ENCODE assay signal across 19 cellular contexts in the genomic region with DNA sequence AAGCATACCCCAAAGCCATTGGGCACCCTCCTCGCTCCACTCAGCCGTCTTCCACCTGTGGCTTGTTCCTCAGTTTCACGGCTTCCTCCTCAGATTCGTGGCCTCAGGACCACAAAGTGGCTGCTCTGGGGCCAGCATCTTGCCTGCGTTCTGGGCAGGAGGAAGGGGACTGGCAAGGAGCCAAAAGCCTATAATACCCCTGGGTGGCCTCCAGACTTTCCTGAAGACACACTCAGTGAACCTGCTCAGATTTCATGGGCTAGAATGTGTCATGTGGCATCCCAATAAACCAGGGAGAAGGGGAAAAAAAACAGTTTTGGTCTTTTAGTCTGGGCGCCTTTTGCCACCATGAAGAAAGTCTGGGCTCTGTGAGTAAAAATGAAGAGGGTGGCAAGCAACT.
A peak's percentile ranks its signal among the peaks of the same experiment; 100 is the strongest.
DNase-seq lines count a peak whose midpoint lies in the region; ATAC-seq, FAIRE-seq and TF ChIP-seq lines count a peak whose summit lies in the region.
"Had no signal": no experiment of that assay in that cellular context is flagged by ENCODE, and none has a peak within 500 bp of the region (broad histone marks: within the 10 kb centered on the region; RNA-seq: fewer than 3 reads in every experiment).

No MANE protein-coding gene starts in this region.

- WGBS in right cardiac atrium: 86% methylated on average over 6 of the region's 6 CpGs
- 76 to 80% methylated on average over 2 to 5 of the region's 6 CpGs for WGBS in gastroesophageal sphincter (ENCODE audit: low coverage in 1 of 2), 2 donors
- 81 to 88% methylated on average over 6 of the region's 6 CpGs for WGBS in pancreas, 2 donors

- intact Hi-C loops in right cardiac atrium (cut with DNase I): loop anchor here in 1 of 4 donors (5.0 kb wide), 1 partner anchor 56 kb away; no protein-coding TSS in a partner anchor
- intact Hi-C loops in cardiac septum (cut with DNase I): no loop called here
- intact Hi-C loops in pancreas (cut with DNase I): no loop called here
- intact Hi-C loops in upper lobe of right lung (cut with DNase I): no loop called here
- intact Hi-C loops in head of caudate nucleus (cut with DNase I): no loop called here

- H3K4me3 ChIP-seq in right cardiac atrium (ENCODE audit: low read length): no peak overlapping the region
- H3K4me3 ChIP-seq in gastroesophageal sphincter: no peak overlapping the region
- no peak overlapping the region for H3K4me3 ChIP-seq in pancreas
- no peak overlapping the region for H3K4me3 ChIP-seq in upper lobe of right lung
- H3K4me3 ChIP-seq: BLaER1 treated with 17β-estradiol and CSF1 and Interleukin-3, amounts not matched to agents 10 nM and 100 nM; colonic mucosa; uterus had no signal

- H3K4me1 ChIP-seq in right cardiac atrium (ENCODE audit: control insufficient read depth, insufficient read depth, low read length) (peaks cover 3% of the 10 kb centered on the region), gastroesophageal sphincter (peaks cover 0 to 16% (median 0%) of the 10 kb centered on the region in 3 donors), pancreas (no peaks in the 10 kb centered on the region), upper lobe of right lung (peaks cover 15% of the 10 kb centered on the region)
- H3K4me1 ChIP-seq: colonic mucosa, uterus had no signal

- no peak for TF ChIP-seq POLR2A in gastroesophageal sphincter (IDR thresholded peaks at IDR 0.05)

- DNase-seq in right cardiac atrium (peak in 1 of 3 donors; percentile 48), cardiac septum (ENCODE audit: low spot score) (no peak), pancreas (no peak), upper lobe of right lung (no peak), NCI-H2107 (lab: John Stamatoyannopoulos, UW) (no peak), head of caudate nucleus (no peak), NCI-H1930 (lab: John Stamatoyannopoulos, UW) (no peak)
- DNase-seq: activated CD4-positive, alpha-beta T cell treated with anti-CD3 and anti-CD28 coated beads, Interleukin-2, amount 50 U/mL, for 4 hours; activated CD8-positive, alpha-beta memory T cell treated with anti-CD3 and anti-CD28 coated beads, Interleukin-2, amount 50 U/mL, for 4 hours; activated effector memory CD4-positive, alpha-beta T cell treated with Interleukin-2 at 50 U/mL for 16 hours; activated naive CD8-positive, alpha-beta T cell treated with anti-CD3 and anti-CD28 coated beads, Interleukin-2, amount 50 U/mL, for 24 hours; colonic mucosa; NCI-H2171; T1000; uterus had no signal

- TF ChIP-seq CTCF in gastroesophageal sphincter (IDR thresholded peaks at IDR 0.05) (no peak), pancreas (IDR thresholded peaks at IDR 0.05) (no peak), upper lobe of right lung (IDR thresholded peaks at IDR 0.05) (no peak)

- TF ChIP-seq EP300 in gastroesophageal sphincter (IDR thresholded peaks at IDR 0.05): no peak

- H3K36me3 ChIP-seq in gastroesophageal sphincter (no peaks in the 10 kb centered on the region), pancreas (no peaks in the 10 kb centered on the region), upper lobe of right lung (no peaks in the 10 kb centered on the region)
- H3K36me3 ChIP-seq: BLaER1 treated with 17β-estradiol and CSF1 and Interleukin-3, amounts not matched to agents 10 nM and 100 nM; colonic mucosa; uterus had no signal

- no peak for FAIRE-seq in pancreas (lab: Jason Lieb, UNC)
- FAIRE-seq: H54 had no signal

- H3K9me3 ChIP-seq in right cardiac atrium (ENCODE audit: control insufficient read depth, low read length) (no peaks in the 10 kb centered on the region), gastroesophageal sphincter (no peaks in the 10 kb centered on the region), pancreas (no peaks in the 10 kb centered on the region), upper lobe of right lung (no peaks in the 10 kb centered on the region)
- H3K9me3 ChIP-seq: BLaER1 treated with 17β-estradiol and CSF1 and Interleukin-3, amounts not matched to agents 10 nM and 100 nM; colonic mucosa; uterus had no signal

- H3K27ac ChIP-seq in right cardiac atrium (ENCODE audit: low read length) (peak overlapping the region; percentile 27), gastroesophageal sphincter (peak overlapping the region in 3 of 4 donors; percentile 57 to 59 (median 57)), pancreas (peak overlapping the region in 3 of 4 donors; percentile 9 to 60 (median 53)), upper lobe of right lung (peak overlapping the region; percentile 72)
- H3K27ac ChIP-seq: BLaER1 treated with 17β-estradiol and CSF1 and Interleukin-3, amounts not matched to agents 10 nM and 100 nM; colonic mucosa; HL-60 had no signal

- H3K27me3 ChIP-seq in right cardiac atrium (ENCODE audit: control insufficient read depth, insufficient read depth) (no peaks in the 10 kb centered on the region), gastroesophageal sphincter (peaks cover 3% of the 10 kb centered on the region), pancreas (no peaks in the 10 kb centered on the region), upper lobe of right lung (no peaks in the 10 kb centered on the region)
- H3K27me3 ChIP-seq: colonic mucosa, uterus had no signal

- no peak for ATAC-seq in right cardiac atrium
- ATAC-seq in gastroesophageal sphincter: no peak
- ATAC-seq in pancreas: no peak
- ATAC-seq in upper lobe of right lung: no peak
- ATAC-seq: activated naive CD8-positive, alpha-beta T cell treated with anti-CD3 and anti-CD28 coated beads, Interleukin-2, amount 50 U/mL, for 24 hours had no signal
